In genomic region chr13:41503386-41503785, GRCh38 we compare ENCODE assay signal across 28 cellular contexts. TPM values are rescaled to one million over a fixed set of nuclear protein-coding genes. Genes with fewer than 3 reads are reported as not detected.
"Had no signal": no experiment of that assay in that cellular context is flagged by ENCODE, and none has a peak within 500 bp of the region (broad histone marks: within the 10 kb centered on the region; RNA-seq: fewer than 3 reads in every experiment).

No MANE protein-coding gene starts in this region.

- H3K36me3 Mint-ChIP-seq: mesothelial cell of epicardium had no signal

- H3K27me3 ChIP-seq: brain microvascular endothelial cell, dorsolateral prefrontal cortex, gastroesophageal sphincter, pancreas had no signal

- H3K4me2 ChIP-seq: smooth muscle cell had no signal

- H3K4me3 Mint-ChIP-seq: activated naive CD4-positive, alpha-beta T cell treated with anti-CD3 and anti-CD28 coated beads for 36 hours; activated T-helper 1 cell treated with anti-CD3 and anti-CD28 coated beads, Interleukin-12 subunit alpha, Interleukin-12 subunit beta, Interleukin-2, Interleukin-4 antibody, amounts not matched to agents 30 ng/mL and 10 ng/mL and 1 ng/mL, durations not matched to agents 14 hours and 24 hours and 36 hours; mesothelial cell of epicardium had no signal

- H3K36me3 ChIP-seq: brain microvascular endothelial cell, gastroesophageal sphincter, pancreas, WERI-Rb-1 had no signal

- ATAC-seq: gastroesophageal sphincter, pancreas, psoas muscle had no signal

- H3K4me1 ChIP-seq: gastroesophageal sphincter, pancreas, psoas muscle had no signal

- H3K4me1 Mint-ChIP-seq: mesothelial cell of epicardium had no signal

- H3K27me3 Mint-ChIP-seq: naive B cell had no signal

- H3K27ac ChIP-seq: brain microvascular endothelial cell, coronary artery, dorsolateral prefrontal cortex, gastroesophageal sphincter, pancreas, psoas muscle, WERI-Rb-1 had no signal

- H3K9me3 ChIP-seq: pancreas, psoas muscle had no signal

- H3K4me3 ChIP-seq: coronary artery, dorsolateral prefrontal cortex, gastroesophageal sphincter, pancreas, psoas muscle, smooth muscle cell had no signal

- H3K27ac Mint-ChIP-seq: activated naive CD4-positive, alpha-beta T cell treated with anti-CD3 and anti-CD28 coated beads for 36 hours; activated T-helper 1 cell treated with anti-CD3 and anti-CD28 coated beads, Interleukin-12 subunit alpha, Interleukin-12 subunit beta, Interleukin-2, Interleukin-4 antibody, amounts not matched to agents 30 ng/mL and 10 ng/mL and 1 ng/mL, durations not matched to agents 14 hours and 24 hours and 36 hours; mesothelial cell of epicardium had no signal

- DNase-seq: activated CD4-positive, alpha-beta T cell treated with anti-CD3 and anti-CD28 coated beads for 48 hours; activated CD4-positive, alpha-beta T cell treated with anti-CD3 and anti-CD28 coated beads, Interleukin-2, amount 50 U/mL, for 48 hours; activated CD8-positive, alpha-beta memory T cell treated with anti-CD3 and anti-CD28 coated beads for 24 hours; activated effector memory CD4-positive, alpha-beta T cell treated with anti-CD3 and anti-CD28 coated beads, Interleukin-2, amount 50 U/mL, for 16 hours; amniotic stem cell; brain microvascular endothelial cell; dorsolateral prefrontal cortex; effector memory CD4-positive, alpha-beta T cell; erythroblast; hippocampal formation; kidney; pancreas; psoas muscle; stimulated activated CD4-positive, alpha-beta T cell treated with anti-CD3 and anti-CD28 coated beads, Interleukin-1b, Interleukin-23, amount 100 ng/mL, for 48 hours; stimulated activated CD4-positive, alpha-beta T cell treated with anti-CD3 and anti-CD28 coated beads, Interleukin-4, amount 100 ng/mL, for 4 hours; stimulated activated CD8-positive, alpha-beta memory T cell treated with anti-CD3 and anti-CD28 coated beads, Interleukin-4, amount 100 ng/mL, for 48 hours; stimulated activated naive CD4-positive, alpha-beta T cell treated with Interleukin-2 at 50 U/mL for 16 hours; T-helper 9 cell; trophoblast cell; WERI-Rb-1 had no signal

RNA-seq across cellular contexts. Expression of gene RGCC, which starts 46.0 kb away (rescaled TPM):
- polyA plus RNA-seq: neural cell had no signal
